ENCODE assay signal across 10 cellular contexts in genomic region chr4:113593400-113594230, GRCh38.
A peak's percentile ranks its signal among the peaks of the same experiment; 100 is the strongest.
DNase-seq lines count a peak whose midpoint lies in the region; ATAC-seq, FAIRE-seq and TF ChIP-seq lines count a peak whose summit lies in the region.
"Had no signal": no experiment of that assay in that cellular context is flagged by ENCODE, and none has a peak within 500 bp of the region (broad histone marks: within the 10 kb centered on the region; RNA-seq: fewer than 3 reads in every experiment).

No MANE protein-coding gene starts in this region.

- H3K4me1 ChIP-seq in right lobe of liver (peaks cover 0 to 4% (median 0%) of the 10 kb centered on the region in 4 donors), small intestine (ENCODE audit: control insufficient read depth in 2 of 2, insufficient read depth in 1 of 2, low read depth in 1 of 2, low read length in 1 of 2) (no peaks in the 10 kb centered on the region)

- H3K36me3 ChIP-seq in right lobe of liver (no peaks in the 10 kb centered on the region), small intestine (ENCODE audit: control insufficient read depth in 2 of 2, insufficient read depth in 2 of 2, low read length in 2 of 2) (peaks cover 0 to 2% of the 10 kb centered on the region in 2 donors)

- peak; percentile 79 for ATAC-seq in GM18868 (IDR thresholded peaks at IDR 0.05; ENCODE audit: unreplicated experiment)
- ATAC-seq in GM21529 (IDR thresholded peaks at IDR 0.05; ENCODE audit: unreplicated experiment) = peak; percentile 74
- ATAC-seq in HG03354 (IDR thresholded peaks at IDR 0.05; ENCODE audit: poor library complexity, severe bottlenecking, unreplicated experiment) = peak; percentile 69
- no peak for ATAC-seq in right lobe of liver

- TF ChIP-seq CTCF in right lobe of liver (IDR thresholded peaks at IDR 0.05) = no peak

- no CpG with 5 or more reads among the region's 1 CpG for WGBS in right lobe of liver (ENCODE audit: insufficient coverage, low coverage, low lambda C conversion rate, missing lambda C conversion rate)
- WGBS in small intestine, 3 donors = 89 to 100% (median 100%) methylated on average over 1 of the region's 1 CpG

- H3K27me3 ChIP-seq in right lobe of liver (no peaks in the 10 kb centered on the region), small intestine (ENCODE audit: control insufficient read depth in 2 of 2, insufficient read depth in 2 of 2, low read length in 2 of 2) (no peaks in the 10 kb centered on the region)

- no peak overlapping the region for H3K27ac ChIP-seq in right lobe of liver
- no peak overlapping the region for H3K27ac ChIP-seq in small intestine (ENCODE audit: low read depth in 1 of 2, low read length in 1 of 2)

- no peak for FAIRE-seq in small intestine (lab: Jason Lieb, UNC)

- DNase-seq in germinal center (ENCODE audit: low spot score) (peak; percentile 61), dedifferentiated amniotic fluid mesenchymal stem cell (ENCODE audit: extremely low spot score) (no peak), right lobe of liver (no peak), NCI-H146 treated with DMSO at 0.1 percent for 48 hours (lab: John Stamatoyannopoulos, UW; ENCODE audit: unreplicated experiment) (no peak), small intestine (no peak)
- DNase-seq: activated naive CD4-positive, alpha-beta T cell treated with Interleukin-2 at 50 U/mL for 16 hours; NCI-H2081 treated with DMSO at 0.1 percent for 48 hours had no signal

- intact Hi-C loops in right lobe of liver (cut with DNase I) = no loop called here

- no peak overlapping the region for H3K4me3 ChIP-seq in right lobe of liver
- no peak overlapping the region for H3K4me3 ChIP-seq in small intestine (ENCODE audit: low read depth in 1 of 2, low read length in 2 of 2)

- no peak for TF ChIP-seq POLR2A in right lobe of liver (IDR thresholded peaks at IDR 0.05)

- H3K9me3 ChIP-seq in right lobe of liver (no peaks in the 10 kb centered on the region), small intestine (ENCODE audit: control insufficient read depth, low read depth) (no peaks in the 10 kb centered on the region)

Comparison
In these comparisons a context has a peak if more than half of its experiments do, and no peak if none do; other contexts are left out.
1. ATAC-seq: peak in GM18868 (single experiment), GM21529 (single experiment) and HG03354 (single experiment); none in right lobe of liver (0 of 4).